Comparison of ENCODE assay signal across 1 cellular context in the genomic region with DNA sequence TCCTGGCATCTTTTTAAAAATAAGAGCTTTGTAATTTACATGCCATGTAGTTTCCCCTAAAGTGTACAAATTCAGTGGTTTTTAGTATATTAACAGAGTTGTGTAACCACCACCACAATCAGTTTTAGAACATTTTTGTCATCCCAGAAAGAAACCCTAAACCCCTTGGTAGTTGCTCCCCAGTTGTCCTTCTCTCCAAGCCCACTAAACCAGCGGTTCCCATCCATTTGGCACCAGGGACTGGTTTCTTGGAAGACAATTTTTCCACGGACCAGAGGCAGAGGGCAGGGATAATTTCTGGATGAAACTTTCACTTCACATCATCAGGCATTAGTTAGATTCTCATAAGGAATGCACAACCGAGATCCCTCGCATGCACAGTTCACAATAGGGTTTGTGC.
TF ChIP-seq lines count a peak whose summit lies in the region.

No MANE protein-coding gene starts in this region.

TF ChIP-seq in GM23338, 12 proteins besides CTCF, POLR2A, EP300 and RAD21 (continued from another document):
- TF ChIP-seq NANOG (IDR thresholded peaks at IDR 0.05; ENCODE audit: borderline replicate concordance), result no peak
